17 cellular contexts compared by ENCODE assay signal in the genomic region with DNA sequence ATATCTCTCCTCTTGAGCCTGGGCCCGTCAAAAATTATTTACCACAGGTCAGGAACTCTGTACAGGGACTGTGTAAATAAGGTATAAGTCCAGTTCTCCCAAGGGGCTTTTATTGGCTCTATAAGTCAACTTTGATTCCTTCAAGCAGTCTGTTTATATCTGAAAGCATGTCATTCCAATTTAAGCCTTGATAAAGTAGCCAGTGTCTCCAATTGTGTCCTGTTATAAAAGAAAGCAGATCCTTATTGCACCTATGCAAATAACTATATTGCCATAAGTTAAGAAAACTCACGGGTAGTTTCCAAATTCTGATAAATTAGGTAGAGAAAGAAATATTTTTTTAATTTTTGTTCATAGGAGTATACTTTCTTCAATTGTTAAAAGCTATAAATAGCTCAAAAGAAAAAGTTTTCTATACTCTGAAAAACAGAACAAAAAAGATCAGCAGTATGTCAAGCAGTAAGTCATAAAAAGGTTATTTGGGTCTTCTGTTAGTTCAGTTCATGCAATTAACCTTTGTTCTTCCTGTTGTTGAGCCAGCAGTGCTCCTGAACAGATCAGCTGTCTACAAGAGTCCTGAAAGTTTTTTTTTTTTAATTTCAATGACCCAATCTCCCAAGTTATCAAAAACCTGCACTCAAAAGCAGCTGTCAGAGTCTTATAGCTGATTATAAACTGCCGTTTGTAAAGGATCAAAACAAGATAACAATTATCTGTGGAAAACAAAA.
DNase-seq lines count a peak whose midpoint lies in the region; ATAC-seq and TF ChIP-seq lines count a peak whose summit lies in the region.
"Had no signal": no experiment of that assay in that cellular context is flagged by ENCODE, and none has a peak within 500 bp of the region (broad histone marks: within the 10 kb centered on the region; RNA-seq: fewer than 3 reads in every experiment).

No MANE protein-coding gene starts in this region.

- H3K36me3 Mint-ChIP-seq in activated naive CD4-positive, alpha-beta T cell treated with anti-CD3 and anti-CD28 coated beads, Interleukin-2, amount 50 U/mL, for 72 hours = no peaks in the 10 kb centered on the region
- peaks cover 3% of the 10 kb centered on the region for H3K36me3 Mint-ChIP-seq in activated naive CD8-positive, alpha-beta T cell treated with anti-CD3 and anti-CD28 coated beads for 36 hours

- peaks cover 0 to 8% of the 10 kb centered on the region in 2 donors for H3K9me3 Mint-ChIP-seq in activated naive CD4-positive, alpha-beta T cell treated with anti-CD3 and anti-CD28 coated beads, Interleukin-2, amount 50 U/mL, for 72 hours
- peaks cover 5% of the 10 kb centered on the region for H3K9me3 Mint-ChIP-seq in activated naive CD8-positive, alpha-beta T cell treated with anti-CD3 and anti-CD28 coated beads for 36 hours

- TF ChIP-seq CTCF in VCaP (conservative IDR thresholded peaks at IDR 0.05) (no peak), left lung (IDR thresholded peaks at IDR 0.05) (no peak)

- peaks cover 0 to 14% of the 10 kb centered on the region in 2 donors for H3K9me3 ChIP-seq in left lung

- no peaks in the 10 kb centered on the region for H3K27me3 Mint-ChIP-seq in activated naive CD8-positive, alpha-beta T cell treated with anti-CD3 and anti-CD28 coated beads for 36 hours

- no peak overlapping the region for H3K27ac Mint-ChIP-seq in activated naive CD4-positive, alpha-beta T cell treated with anti-CD3 and anti-CD28 coated beads, Interleukin-2, amount 50 U/mL, for 72 hours
- no peak overlapping the region for H3K27ac Mint-ChIP-seq in activated naive CD8-positive, alpha-beta T cell treated with anti-CD3 and anti-CD28 coated beads for 36 hours
- H3K27ac Mint-ChIP-seq: CD8-positive, alpha-beta memory T cell; GM23338 had no signal

- ATAC-seq in left lung = peak; percentile 17
- no peak for ATAC-seq in activated naive CD4-positive, alpha-beta T cell treated with anti-CD3 and anti-CD28 coated beads, Interleukin-2, amount 50 U/mL, for 72 hours
- ATAC-seq: GM23338 had no signal

- H3K4me3 ChIP-seq in left lung = no peak overlapping the region
- H3K4me3 ChIP-seq: BLaER1, GM23338 had no signal

- H3K27ac ChIP-seq in VCaP = peak overlapping the region; percentile 61
- no peak overlapping the region for H3K27ac ChIP-seq in left lung
- H3K27ac ChIP-seq: 22Rv1, BLaER1 had no signal

- intact Hi-C loops in left lung (cut with DNase I) = no loop called here

- H3K36me3 ChIP-seq in left lung = no peaks in the 10 kb centered on the region
- H3K36me3 ChIP-seq: BLaER1 had no signal

- no peaks in the 10 kb centered on the region for H3K27me3 ChIP-seq in left lung
- H3K27me3 ChIP-seq: BLaER1 had no signal

- DNase-seq in DMS53 (lab: John Stamatoyannopoulos, UW) = peak; percentile 43
- DNase-seq in DMS53 treated with DMSO at 0.1 percent for 48 hours (lab: John Stamatoyannopoulos, UW; ENCODE audit: unreplicated experiment) = no peak
- DNase-seq in left lung = no peak
- DNase-seq in renal cortical epithelial cell (ENCODE audit: low read depth) = peak; percentile 39
- no peak for DNase-seq in activated naive CD4-positive, alpha-beta T cell treated with anti-CD3 and anti-CD28 coated beads, Interleukin-2, amount 50 U/mL, for 72 hours (ENCODE audit: low spot score in 2 of 2)
- DNase-seq in NCI-H446 treated with DMSO at 0.1 percent for 48 hours (lab: John Stamatoyannopoulos, UW) = no peak
- DNase-seq in activated naive CD8-positive, alpha-beta T cell treated with anti-CD3 and anti-CD28 coated beads for 36 hours = no peak
- DNase-seq: CD8-positive, alpha-beta memory T cell; EL; IMR-90; NCI-H1694 treated with DMSO at 0.1 percent for 48 hours; NCI-H446; RPMI8226 had no signal

- no peak overlapping the region for H3K4me3 Mint-ChIP-seq in activated naive CD8-positive, alpha-beta T cell treated with anti-CD3 and anti-CD28 coated beads for 36 hours
- H3K4me3 Mint-ChIP-seq: CD8-positive, alpha-beta memory T cell; GM23338 had no signal

- no peaks in the 10 kb centered on the region for H3K4me1 ChIP-seq in left lung
- H3K4me1 ChIP-seq: BLaER1 had no signal

- H3K4me1 Mint-ChIP-seq in activated naive CD8-positive, alpha-beta T cell treated with anti-CD3 and anti-CD28 coated beads for 36 hours = no peaks in the 10 kb centered on the region
- H3K4me1 Mint-ChIP-seq: CD8-positive, alpha-beta memory T cell had no signal

Comparison
In these comparisons a context has a peak if more than half of its experiments do, and no peak if none do; other contexts are left out.
1. DNase-seq: peak in DMS53 (single experiment) and renal cortical epithelial cell (single experiment); none in DMS53 treated with DMSO at 0.1 percent for 48 hours (single experiment), left lung (0 of 2), activated naive CD4-positive, alpha-beta T cell treated with anti-CD3 and anti-CD28 coated beads, Interleukin-2, amount 50 U/mL, for 72 hours (0 of 2), NCI-H446 treated with DMSO at 0.1 percent for 48 hours (single experiment) and activated naive CD8-positive, alpha-beta T cell treated with anti-CD3 and anti-CD28 coated beads for 36 hours (single experiment).